20 cellular contexts compared by ENCODE assay signal in the genomic region with DNA sequence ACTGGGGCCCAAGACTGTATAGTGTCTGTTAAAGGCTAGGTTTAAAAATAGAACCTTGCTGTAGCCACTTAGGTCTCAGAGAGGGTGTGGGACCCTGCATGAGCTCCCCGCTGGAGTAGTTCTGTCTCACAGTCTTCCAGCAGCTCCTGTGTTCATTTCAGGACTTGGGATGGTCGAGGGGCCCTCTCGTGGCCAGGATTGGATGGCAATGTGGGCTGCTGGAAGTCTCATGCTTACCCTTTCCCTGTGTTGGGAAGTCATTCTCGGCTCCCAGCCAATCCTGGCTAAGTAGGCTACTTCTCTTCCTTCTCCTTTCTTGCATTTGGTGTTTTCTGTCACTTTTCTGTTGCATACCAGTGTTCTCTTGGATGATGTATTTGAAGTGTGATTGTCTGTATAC.
DNase-seq lines count a peak whose midpoint lies in the region; ATAC-seq, FAIRE-seq and TF ChIP-seq lines count a peak whose summit lies in the region.
"Had no signal": no experiment of that assay in that cellular context is flagged by ENCODE, and none has a peak within 500 bp of the region (broad histone marks: within the 10 kb centered on the region; RNA-seq: fewer than 3 reads in every experiment).

No MANE protein-coding gene starts in this region.

- WGBS in H1 (ENCODE audit: extremely low coverage in 1 of 2, insufficient coverage in 1 of 2, insufficient read length in 1 of 2, insufficient replicate concordance in 2 of 2, low coverage in 1 of 2, low lambda C conversion rate in 2 of 2, missing lambda C conversion rate in 1 of 2), 2 experiments = 92% methylated on average over 4 of the region's 4 CpGs; no CpG with 5 or more reads in 1 of the 2 experiments

- CTCF ChIA-PET in GM10248 (lab: Yijun Ruan, JAX) = interaction anchor here (1.0 to 1.4 kb wide), 2 partner anchors 10 to 15 kb away, joined by 3 read pairs; no protein-coding TSS in a partner anchor
- CTCF ChIA-PET in H1 (lab: Charles Lee; ENCODE audit: partially characterized antibody) = interaction anchor here (0.9 to 1.0 kb wide), 2 partner anchors 13 to 36 kb away, joined by 3 to 4 read pairs; no protein-coding TSS in a partner anchor
- CTCF ChIA-PET in activated CD8-positive, alpha-beta T cell treated with anti-CD3 and anti-CD28 coated beads for 36 hours (lab: Charles Lee) = no interaction called here

- no peak overlapping the region for H2BK120ac ChIP-seq in H1 (replicated peaks; ENCODE audit: low read depth, low read length)

- H3K23me2 ChIP-seq in H1 (ENCODE audit: low read depth, low read length) = no peaks in the 10 kb centered on the region

- H3K27ac ChIP-seq in H1 (ENCODE audit: low read depth, low read length) = no peak overlapping the region
- H3K27ac ChIP-seq: coronary artery had no signal

- TF ChIP-seq POLR2A in H1 (IDR thresholded peaks at IDR 0.05; ENCODE audit: control extremely low read depth in 1 of 2, low read depth in 2 of 2, low read length in 2 of 2) = no peak

- H3K4ac ChIP-seq in H1 (replicated peaks; ENCODE audit: insufficient read length, low read depth, low read length) = no peak overlapping the region

- H3K27me3 ChIP-seq in MG63 = no peaks in the 10 kb centered on the region
- H3K27me3 ChIP-seq in H1 (replicated peaks in 1 of 4; ENCODE audit: control insufficient read depth in 3 of 4, extremely low read depth in 1 of 4, insufficient read depth in 3 of 4, low read length in 3 of 4) = no peaks in the 10 kb centered on the region

- H3K14ac ChIP-seq in H1 (ENCODE audit: insufficient read length) = no peak overlapping the region

- no peaks in the 10 kb centered on the region for H3K27me3 Mint-ChIP-seq in activated CD8-positive, alpha-beta T cell treated with anti-CD3 and anti-CD28 coated beads for 36 hours
- H3K27me3 Mint-ChIP-seq: activated naive CD4-positive, alpha-beta T cell treated with anti-CD3 and anti-CD28 coated beads, Interleukin-2, amount 10 ng/mL, durations not matched to agents 7 days and 5 days; CD4-positive, alpha-beta memory T cell had no signal

- in situ Hi-C loops in ACHN (cut with HindIII; ENCODE audit: low pct_ligation_motif_present, low pct_unique_long_range_greater_than_20kb, low sequenced_read_pairs) = no loop called here

- no peak overlapping the region for H4K5ac ChIP-seq in H1 (ENCODE audit: insufficient read length, low read depth, low read length)

- no peak overlapping the region for H3K56ac ChIP-seq in H1 (replicated peaks; ENCODE audit: insufficient read length, low read depth, low read length)

- no peaks in the 10 kb centered on the region for H3K36me3 Mint-ChIP-seq in activated CD8-positive, alpha-beta T cell treated with anti-CD3 and anti-CD28 coated beads for 36 hours (ENCODE audit: low read depth)
- H3K36me3 Mint-ChIP-seq: activated naive CD4-positive, alpha-beta T cell treated with anti-CD3 and anti-CD28 coated beads, Interleukin-2, amount 10 ng/mL, durations not matched to agents 7 days and 5 days; CD4-positive, alpha-beta memory T cell had no signal

- no peaks in the 10 kb centered on the region for H3K4me1 ChIP-seq in H1 (replicated peaks in 1 of 4; ENCODE audit: control insufficient read depth in 3 of 4, insufficient read depth in 4 of 4, low read length in 3 of 4)

- no peak for ATAC-seq in HG03439 (IDR thresholded peaks at IDR 0.05; ENCODE audit: unreplicated experiment)
- no peak for ATAC-seq in activated CD8-positive, alpha-beta T cell treated with anti-CD3 and anti-CD28 coated beads for 36 hours
- ATAC-seq: K562 had no signal

- no peaks in the 10 kb centered on the region for H4K20me1 ChIP-seq in H1 (replicated peaks in 1 of 2; ENCODE audit: control insufficient read depth in 1 of 2, insufficient read depth in 2 of 2, low read length in 2 of 2)

- no peak overlapping the region for H3K4me2 ChIP-seq in H1 (ENCODE audit: insufficient read depth in 1 of 2, low read depth in 2 of 2, low read length in 2 of 2)

- DNase-seq in ACHN (peak; percentile 6), GM10248 (ENCODE audit: extremely low spot score) (no peak), MG63 (peak; percentile 5), H1 (ENCODE audit: low read depth in 1 of 2, low spot score in 2 of 2) (peak; percentile 19 to 43), DMS79 (lab: John Stamatoyannopoulos, UW) (no peak), frontal cortex (ENCODE audit: low spot score in 2 of 2) (no peak)
- no peak for DNase-seq in activated CD8-positive, alpha-beta T cell treated with anti-CD3 and anti-CD28 coated beads for 36 hours
- DNase-seq: activated CD4-positive, alpha-beta T cell treated with anti-CD3 and anti-CD28 coated beads for 1 hour; activated naive CD4-positive, alpha-beta T cell treated with anti-CD3 and anti-CD28 coated beads, Interleukin-2, amount 10 ng/mL, durations not matched to agents 7 days and 5 days; activated T-cell treated with anti-CD3 and anti-CD28 coated beads, Interleukin-2, amount 50 U/mL, for 48 hours; CD4-positive, alpha-beta memory T cell; kidney glomerular epithelial cell; NCI-H1694 treated with DMSO at 0.1 percent for 48 hours; NCI-H226; stimulated activated CD4-positive, alpha-beta T cell treated with anti-CD3 and anti-CD28 coated beads, Interleukin-4, amount 100 ng/mL, for 1 hour; stimulated activated naive CD4-positive, alpha-beta T cell treated with Interleukin-2 at 50 U/mL for 16 hours had no signal

- H2BK5ac ChIP-seq in H1 (ENCODE audit: low read depth, low read length) = no peak overlapping the region

- peak; percentile 26 to 47; a peak in 3 of 4 replicates for TF ChIP-seq RAD21 in H1 (IDR thresholded peaks at IDR 0.05 in 1 of 2, conservative IDR thresholded peaks at IDR 0.05 in 1 of 2; ENCODE audit: low read depth in 2 of 2, low read length in 2 of 2)

- no peak for TF ChIP-seq EP300 in H1 (IDR thresholded peaks at IDR 0.05; ENCODE audit: borderline replicate concordance in 1 of 2, low read depth in 2 of 2, low read length in 2 of 2)

- H2BK15ac ChIP-seq in H1 (ENCODE audit: low read length) = no peak overlapping the region

- no peak overlapping the region for H3K23ac ChIP-seq in H1 (ENCODE audit: insufficient read length)

- FAIRE-seq in H1 (lab: Jason Lieb, UNC) = no peak
- FAIRE-seq in frontal cortex (lab: Jason Lieb, UNC) = no peak
- FAIRE-seq: H54, K562 had no signal

- H3K9me3 ChIP-seq in MG63 (no peaks in the 10 kb centered on the region), H1 (ENCODE audit: insufficient read depth in 2 of 2, low read depth in 1 of 2, low read length in 1 of 2) (no peaks in the 10 kb centered on the region)

- no peaks in the 10 kb centered on the region for H3K4me1 Mint-ChIP-seq in activated CD8-positive, alpha-beta T cell treated with anti-CD3 and anti-CD28 coated beads for 36 hours (ENCODE audit: low read depth)
- H3K4me1 Mint-ChIP-seq: activated naive CD4-positive, alpha-beta T cell treated with anti-CD3 and anti-CD28 coated beads, Interleukin-2, amount 10 ng/mL, durations not matched to agents 7 days and 5 days; CD4-positive, alpha-beta memory T cell had no signal

- H3K4me3 ChIP-seq in MG63 = no peak overlapping the region
- H3K4me3 ChIP-seq in H1 (ENCODE audit: extremely low read depth in 1 of 4, insufficient read depth in 2 of 4, low read depth in 3 of 4, low read length in 4 of 4) = no peak overlapping the region
- H3K4me3 ChIP-seq: coronary artery, K562 had no signal

- no peaks in the 10 kb centered on the region for H3K79me2 ChIP-seq in H1 (ENCODE audit: control insufficient read depth in 1 of 2, insufficient read depth in 2 of 2, low read length in 2 of 2)

- no peak overlapping the region for H3K18ac ChIP-seq in H1 (ENCODE audit: extremely low read depth, low read length)

- H3K4me3 Mint-ChIP-seq in activated CD8-positive, alpha-beta T cell treated with anti-CD3 and anti-CD28 coated beads for 36 hours = no peak overlapping the region
- H3K4me3 Mint-ChIP-seq: activated naive CD4-positive, alpha-beta T cell treated with anti-CD3 and anti-CD28 coated beads, Interleukin-2, amount 10 ng/mL, durations not matched to agents 7 days and 5 days; CD4-positive, alpha-beta memory T cell had no signal

- no peak overlapping the region for H4K8ac ChIP-seq in H1 (ENCODE audit: extremely low read depth, insufficient read depth, low read length)

- H2BK12ac ChIP-seq in H1 (ENCODE audit: low read depth, low read length) = no peak overlapping the region

- intact Hi-C loops in activated CD8-positive, alpha-beta T cell treated with anti-CD3 and anti-CD28 coated beads for 36 hours (cut with micrococcal nuclease) = no loop called here

- H3K36me3 ChIP-seq in MG63 (no peaks in the 10 kb centered on the region), H1 (ENCODE audit: control insufficient read depth in 2 of 4, insufficient read depth in 4 of 4, low read length in 3 of 4) (no peaks in the 10 kb centered on the region)

- 0 out of 2 replicates have a peak overlapping the region, but pooled peaks have one; percentile 44 for H2AFZ ChIP-seq in H1 (ENCODE audit: low read length)

- TF ChIP-seq CTCF in GM10248 (IDR thresholded peaks at IDR 0.05; ENCODE audit: control extremely low read depth, extremely low read depth, low read depth, missing control alignments) = peak; percentile 6
- peak; percentile 18 to 41 (median 26) for TF ChIP-seq CTCF in H1 (IDR thresholded peaks at IDR 0.05; ENCODE audit: control extremely low read depth in 1 of 3, insufficient read depth in 1 of 3, low read depth in 1 of 3, low read length in 3 of 3)
- TF ChIP-seq CTCF in activated CD8-positive, alpha-beta T cell treated with anti-CD3 and anti-CD28 coated beads for 36 hours (IDR thresholded peaks at IDR 0.05) = no peak

- no peak overlapping the region for H2BK20ac ChIP-seq in H1 (ENCODE audit: low read length)

- H4K91ac ChIP-seq in H1 (replicated peaks; ENCODE audit: insufficient read length, low read length) = no peak overlapping the region

- no peak overlapping the region for H3K27ac Mint-ChIP-seq in activated CD8-positive, alpha-beta T cell treated with anti-CD3 and anti-CD28 coated beads for 36 hours
- H3K27ac Mint-ChIP-seq: activated naive CD4-positive, alpha-beta T cell treated with anti-CD3 and anti-CD28 coated beads, Interleukin-2, amount 10 ng/mL, durations not matched to agents 7 days and 5 days; CD4-positive, alpha-beta memory T cell had no signal

- H3K79me1 ChIP-seq in H1 (ENCODE audit: low read depth, low read length) = no peaks in the 10 kb centered on the region

- peaks cover 30% of the 10 kb centered on the region for H3K9me3 Mint-ChIP-seq in activated CD8-positive, alpha-beta T cell treated with anti-CD3 and anti-CD28 coated beads for 36 hours

- H2AK5ac ChIP-seq in H1 (ENCODE audit: low read depth, low read length) = no peak overlapping the region

- POLR2A ChIA-PET in GM10248 (lab: Yijun Ruan, JAX) (no interaction called here), H1 (lab: Charles Lee; ENCODE audit: partially characterized antibody) (no interaction called here)
- POLR2A ChIA-PET in activated CD8-positive, alpha-beta T cell treated with anti-CD3 and anti-CD28 coated beads for 36 hours (lab: Charles Lee) = no interaction called here

- H3K9ac ChIP-seq in H1 (replicated peaks in 1 of 4; ENCODE audit: extremely low read depth in 1 of 4, low read depth in 3 of 4, low read length in 3 of 4) = no peak overlapping the region

TF ChIP-seq in H1, 55 proteins besides CTCF, POLR2A, EP300 and RAD21 (continues in another document):
- TF ChIP-seq GTF2F1 (IDR thresholded peaks at IDR 0.05; ENCODE audit: borderline replicate concordance, low read depth, low read length) = no peak
- no peak for TF ChIP-seq CHD2 (IDR thresholded peaks at IDR 0.05; ENCODE audit: low read length)
- no peak for TF ChIP-seq GABPA (IDR thresholded peaks at IDR 0.05; ENCODE audit: borderline replicate concordance, insufficient read depth, low read length)

Comparison
In these comparisons a context has a peak if more than half of its experiments do, and no peak if none do; other contexts are left out.
1. DNase-seq: peak in ACHN (single experiment), MG63 (single experiment) and H1 (2 of 2); none in GM10248 (single experiment), DMS79 (single experiment), frontal cortex (0 of 2) and activated CD8-positive, alpha-beta T cell treated with anti-CD3 and anti-CD28 coated beads for 36 hours (single experiment).